In the genomic region with DNA sequence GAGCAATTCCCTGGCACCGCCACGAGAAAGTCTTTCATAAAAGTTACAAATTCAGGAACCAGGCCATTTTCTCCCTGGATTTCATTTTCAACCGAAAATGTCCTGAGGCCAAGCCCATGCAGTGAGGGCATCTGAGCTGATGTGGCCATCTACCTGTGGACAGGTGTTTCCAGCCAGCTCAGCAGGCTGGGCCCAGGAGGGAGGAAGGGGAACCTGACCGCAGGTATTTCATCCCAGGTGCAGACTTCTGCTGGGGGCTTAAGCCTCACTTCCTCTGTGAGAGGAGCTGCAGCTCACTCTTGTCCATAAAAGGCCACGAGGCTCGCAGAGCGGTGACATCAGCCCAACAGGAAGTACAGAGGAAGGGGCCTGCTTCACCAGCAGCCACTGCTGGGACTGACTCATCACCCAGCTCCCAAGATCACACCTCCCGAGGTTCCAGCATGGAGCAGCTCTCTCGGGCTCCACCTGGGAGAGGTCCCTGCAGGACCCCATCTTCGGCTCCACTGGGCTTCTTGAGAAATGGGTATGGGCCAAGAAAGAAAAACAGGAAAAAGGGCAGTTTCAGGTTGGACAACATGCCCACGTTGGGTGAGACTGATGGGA, we compare ENCODE assay signal across 8 cellular contexts. TPM values are rescaled to one million over a fixed set of nuclear protein-coding genes. Genes with fewer than 3 reads are reported as not detected.
DNase-seq lines count a peak whose midpoint lies in the region; ATAC-seq and TF ChIP-seq lines count a peak whose summit lies in the region.

No MANE protein-coding gene starts in this region.

- H3K4me3 ChIP-seq in heart left ventricle = peak overlapping the region in 6 of 12 donors; percentile 5 to 44 (median 15)
- peak overlapping the region; percentile 29 for H3K4me3 ChIP-seq in psoas muscle

- H3K4me1 ChIP-seq in heart left ventricle (peaks cover 70 to 100% (median 100%) of the 10 kb centered on the region in 12 donors), psoas muscle (peaks cover 91% of the 10 kb centered on the region)

- TF ChIP-seq POLR2A in heart left ventricle (IDR thresholded peaks at IDR 0.05) = peak in 1 of 2 donors; percentile 38

- no peaks in the 10 kb centered on the region for H3K9me3 ChIP-seq in heart left ventricle
- H3K9me3 ChIP-seq in psoas muscle = no peaks in the 10 kb centered on the region

- ATAC-seq in GM18907 (IDR thresholded peaks at IDR 0.05; ENCODE audit: unreplicated experiment) = peak; percentile 49
- peak; percentile 40 for ATAC-seq in HG03442 (IDR thresholded peaks at IDR 0.05; ENCODE audit: unreplicated experiment)
- peak; percentile 32 to 61 (median 52) for ATAC-seq in heart left ventricle
- ATAC-seq in psoas muscle = peak; percentile 39 to 59 (median 47)

- intact Hi-C loops in heart left ventricle (cut with DNase I) (loop anchor here in 8 of 10 donors (2.0 to 5.0 kb wide), 3 partner anchors 36 to 56 kb away; a partner anchor contains a TSS), psoas muscle (cut with DNase I) (loop anchor here in 1 of 2 donors (5.0 kb wide), 1 partner anchor 56 kb away; a partner anchor contains a TSS)

- in situ Hi-C loops in ACHN (cut with HindIII; ENCODE audit: low pct_ligation_motif_present, low pct_unique_long_range_greater_than_20kb, low sequenced_read_pairs) = no loop called here

- no peaks in the 10 kb centered on the region for H3K27me3 ChIP-seq in heart left ventricle
- no peaks in the 10 kb centered on the region for H3K27me3 ChIP-seq in psoas muscle (ENCODE audit: insufficient read depth in 3 of 3, low read length in 2 of 3)

- TF ChIP-seq CTCF in heart left ventricle (IDR thresholded peaks at IDR 0.05) (no peak), psoas muscle (IDR thresholded peaks at IDR 0.05) (no peak)

- H3K27ac ChIP-seq in heart left ventricle (peak overlapping the region; percentile 89 to 100 (median 94)), psoas muscle (peak overlapping the region; percentile 86)

- DNase-seq in ACHN (peak; percentile 92), SHP77 (lab: John Stamatoyannopoulos, UW) (peak; percentile 81 to 90), heart left ventricle (peak; percentile 87 to 94 (median 87)), psoas muscle (peak; percentile 74 to 83), globus pallidus (ENCODE audit: low spot score) (no peak)
- DNase-seq in activated naive CD4-positive, alpha-beta T cell treated with anti-CD3 and anti-CD28 coated beads, Interleukin-2, amount 50 U/mL, for 16 hours = peak; percentile 73

- WGBS in heart left ventricle, 4 donors = 20 to 37% (median 26%) methylated on average over 10 to 11 of the region's 11 CpGs
- 44 to 48% (median 46%) methylated on average over 11 of the region's 11 CpGs for WGBS in psoas muscle, 3 donors

- H3K36me3 ChIP-seq in heart left ventricle = peaks cover 0 to 76% (median 47%) of the 10 kb centered on the region in 9 donors
- peaks cover 3 to 64% of the 10 kb centered on the region in 2 donors for H3K36me3 ChIP-seq in psoas muscle (ENCODE audit: insufficient read depth in 1 of 2, low read depth in 1 of 2)

RNA-seq across cellular contexts. Expression of a gene that starts 56.4 kb away (rescaled TPM):
- total RNA-seq in heart left ventricle (100 to 1,000 TPM; 126 to 482 (median 238) TPM), psoas muscle (100 to 1,000 TPM in 3 of 4 donors, 10 to 100 TPM in 1; 92.0 to 214 (median 179) TPM)
- polyA plus RNA-seq in heart left ventricle (100 to 1,000 TPM; 109 to 407 TPM), psoas muscle (10 to 100 TPM; 35.6 to 89.3 (median 56.3) TPM)
